Comparison of ENCODE assay signal across 23 cellular contexts in genomic region chr5:65288657-65289056, GRCh38.
DNase-seq lines count a peak whose midpoint lies in the region; ATAC-seq and TF ChIP-seq lines count a peak whose summit lies in the region.
"Had no signal": no experiment of that assay in that cellular context is flagged by ENCODE, and none has a peak within 500 bp of the region (broad histone marks: within the 10 kb centered on the region; RNA-seq: fewer than 3 reads in every experiment).

No MANE protein-coding gene starts in this region.

- peaks cover 2% of the 10 kb centered on the region for H3K4me1 Mint-ChIP-seq in progenitor cell of endocrine pancreas (ENCODE audit: low read depth)
- H3K4me1 Mint-ChIP-seq: CD14-positive monocyte; CD4-positive, alpha-beta memory T cell; CD4-positive, CD25-positive, alpha-beta regulatory T cell; CD8-positive, alpha-beta memory T cell had no signal

- no peak overlapping the region for H3K4me3 Mint-ChIP-seq in progenitor cell of endocrine pancreas (ENCODE audit: low read depth)
- H3K4me3 Mint-ChIP-seq: CD14-positive monocyte; CD4-positive, alpha-beta memory T cell; CD4-positive, CD25-positive, alpha-beta regulatory T cell; CD8-positive, alpha-beta memory T cell had no signal

- DNase-seq in DMS53 (lab: John Stamatoyannopoulos, UW): peak; percentile 49
- DNase-seq in DMS53 treated with DMSO at 0.1 percent for 48 hours (lab: John Stamatoyannopoulos, UW; ENCODE audit: unreplicated experiment): peak; percentile 13
- peak; percentile 28 for DNase-seq in NCI-H526 treated with DMSO at 0.1 percent for 48 hours (lab: John Stamatoyannopoulos, UW)
- DNase-seq in progenitor cell of endocrine pancreas (ENCODE audit: low spot score, unreplicated experiment): no peak
- no peak for DNase-seq in SHP77 (lab: John Stamatoyannopoulos, UW)
- DNase-seq in iPS-NIHi7 (ENCODE audit: extremely low spot score): no peak
- DNase-seq: 8988T; ACHN; BE2C; C1 segment of cervical spinal cord; CD4-positive, alpha-beta memory T cell; CD4-positive, CD25-positive, alpha-beta regulatory T cell; CD8-positive, alpha-beta memory T cell; COR-L47; DMS 273 treated with DMSO at 0.1 percent for 48 hours; DMS153; DMS79; DND-41; EL; GDM1 had no signal

- H3K9me3 Mint-ChIP-seq in progenitor cell of endocrine pancreas (ENCODE audit: low read depth): no peaks in the 10 kb centered on the region
- H3K9me3 Mint-ChIP-seq: CD14-positive monocyte; CD4-positive, alpha-beta memory T cell; CD4-positive, CD25-positive, alpha-beta regulatory T cell; CD8-positive, alpha-beta memory T cell had no signal

- peak overlapping the region; percentile 64 for H3K27ac Mint-ChIP-seq in progenitor cell of endocrine pancreas
- H3K27ac Mint-ChIP-seq: CD14-positive monocyte; CD4-positive, alpha-beta memory T cell; CD4-positive, CD25-positive, alpha-beta regulatory T cell; CD8-positive, alpha-beta memory T cell had no signal

- no peaks in the 10 kb centered on the region for H3K27me3 Mint-ChIP-seq in progenitor cell of endocrine pancreas
- H3K27me3 Mint-ChIP-seq: CD4-positive, alpha-beta memory T cell; CD4-positive, CD25-positive, alpha-beta regulatory T cell; CD8-positive, alpha-beta memory T cell had no signal

- ATAC-seq in HG03097 (IDR thresholded peaks at IDR 0.05; ENCODE audit: low FRiP score, unreplicated experiment): no peak
- ATAC-seq: GM12878 had no signal

- H3K36me3 Mint-ChIP-seq in progenitor cell of endocrine pancreas (ENCODE audit: insufficient read depth): no peaks in the 10 kb centered on the region
- H3K36me3 Mint-ChIP-seq: CD14-positive monocyte; CD4-positive, alpha-beta memory T cell; CD4-positive, CD25-positive, alpha-beta regulatory T cell; CD8-positive, alpha-beta memory T cell had no signal

- TF ChIP-seq CTCF in progenitor cell of endocrine pancreas (IDR thresholded peaks at IDR 0.05; ENCODE audit: unreplicated experiment): no peak

Comparison
In these comparisons a context has a peak if more than half of its experiments do, and no peak if none do; other contexts are left out.
1. DNase-seq: peak in DMS53 (single experiment), DMS53 treated with DMSO at 0.1 percent for 48 hours (single experiment) and NCI-H526 treated with DMSO at 0.1 percent for 48 hours (single experiment); none in progenitor cell of endocrine pancreas (single experiment), SHP77 (0 of 2) and iPS-NIHi7 (single experiment).